Comparison of ENCODE assay signal across 16 cellular contexts in the genomic region with DNA sequence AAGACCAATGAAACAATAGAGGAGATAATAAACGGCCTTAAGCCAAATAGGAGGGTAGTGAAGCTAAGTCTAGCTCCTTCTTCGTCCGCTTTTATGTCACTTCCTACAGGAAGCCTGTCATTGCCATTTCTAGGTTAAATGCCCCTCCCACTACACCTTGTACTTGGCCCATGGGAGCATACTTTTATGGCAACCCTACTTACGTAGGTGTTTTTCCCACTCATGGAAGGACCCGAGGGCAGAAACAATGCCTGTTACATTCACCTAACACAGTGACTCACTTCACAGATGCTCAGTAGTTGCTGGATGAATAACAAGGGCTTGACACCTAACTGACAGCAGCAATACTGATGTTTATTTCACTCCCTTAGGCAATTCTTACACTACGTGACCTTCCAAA. TPM values are rescaled to one million over a fixed set of nuclear protein-coding genes. Genes with fewer than 3 reads are reported as not detected.
DNase-seq lines count a peak whose midpoint lies in the region; ATAC-seq and TF ChIP-seq lines count a peak whose summit lies in the region.
"Had no signal": no experiment of that assay in that cellular context is flagged by ENCODE, and none has a peak within 500 bp of the region (broad histone marks: within the 10 kb centered on the region; RNA-seq: fewer than 3 reads in every experiment).

No MANE protein-coding gene starts in this region.

- peak overlapping the region; percentile 39 for H3K4me3 Mint-ChIP-seq in type B pancreatic cell
- no peak overlapping the region for H3K4me3 Mint-ChIP-seq in activated T-helper 1 cell treated with anti-CD3 and anti-CD28 coated beads, Interleukin-12 subunit alpha, Interleukin-12 subunit beta, Interleukin-2, Interleukin-4 antibody, amounts not matched to agents 30 ng/mL and 10 ng/mL and 1 ng/mL, durations not matched to agents 14 hours and 24 hours and 36 hours
- H3K4me3 Mint-ChIP-seq: activated CD8-positive, alpha-beta T cell treated with anti-CD3 and anti-CD28 coated beads, Interleukin-2, amount 10 ng/mL, durations not matched to agents 7 days and 5 days; endodermal cell had no signal

- H3K27me3 ChIP-seq in heart left ventricle (no peaks in the 10 kb centered on the region), breast epithelium (no peaks in the 10 kb centered on the region), right atrium auricular region (no peaks in the 10 kb centered on the region)
- H3K27me3 ChIP-seq: body of pancreas, tibial artery had no signal

- H3K4me1 Mint-ChIP-seq in type B pancreatic cell (ENCODE audit: unreplicated experiment): peaks cover 21% of the 10 kb centered on the region
- peaks cover 9% of the 10 kb centered on the region for H3K4me1 Mint-ChIP-seq in activated T-helper 1 cell treated with anti-CD3 and anti-CD28 coated beads, Interleukin-12 subunit alpha, Interleukin-12 subunit beta, Interleukin-2, Interleukin-4 antibody, amounts not matched to agents 30 ng/mL and 10 ng/mL and 1 ng/mL, durations not matched to agents 14 hours and 24 hours and 36 hours (ENCODE audit: low read depth)

- no peaks in the 10 kb centered on the region for H3K36me3 ChIP-seq in heart left ventricle
- no peaks in the 10 kb centered on the region for H3K36me3 ChIP-seq in breast epithelium
- H3K36me3 ChIP-seq in right atrium auricular region: no peaks in the 10 kb centered on the region
- H3K36me3 ChIP-seq: tibial artery had no signal

- H3K9me3 ChIP-seq in heart left ventricle: no peaks in the 10 kb centered on the region
- no peaks in the 10 kb centered on the region for H3K9me3 ChIP-seq in breast epithelium
- no peaks in the 10 kb centered on the region for H3K9me3 ChIP-seq in right atrium auricular region
- H3K9me3 ChIP-seq: body of pancreas, tibial artery had no signal

- H3K27ac Mint-ChIP-seq in type B pancreatic cell: peak overlapping the region; percentile 93
- H3K27ac Mint-ChIP-seq in activated T-helper 1 cell treated with anti-CD3 and anti-CD28 coated beads, Interleukin-12 subunit alpha, Interleukin-12 subunit beta, Interleukin-2, Interleukin-4 antibody, amounts not matched to agents 30 ng/mL and 10 ng/mL and 1 ng/mL, durations not matched to agents 14 hours and 24 hours and 36 hours: no peak overlapping the region
- H3K27ac Mint-ChIP-seq: activated CD8-positive, alpha-beta T cell treated with anti-CD3 and anti-CD28 coated beads, Interleukin-2, amount 10 ng/mL, durations not matched to agents 7 days and 5 days; endodermal cell had no signal

- ATAC-seq in heart left ventricle (peak; percentile 57 to 94 (median 75)), Right ventricle myocardium superior (ENCODE audit: poor library complexity) (no peak)
- ATAC-seq: activated CD8-positive, alpha-beta T cell treated with anti-CD3 and anti-CD28 coated beads, Interleukin-2, amount 10 ng/mL, durations not matched to agents 7 days and 5 days; body of pancreas had no signal

- H3K9me3 Mint-ChIP-seq in type B pancreatic cell: no peaks in the 10 kb centered on the region
- no peaks in the 10 kb centered on the region for H3K9me3 Mint-ChIP-seq in activated T-helper 1 cell treated with anti-CD3 and anti-CD28 coated beads, Interleukin-12 subunit alpha, Interleukin-12 subunit beta, Interleukin-2, Interleukin-4 antibody, amounts not matched to agents 30 ng/mL and 10 ng/mL and 1 ng/mL, durations not matched to agents 14 hours and 24 hours and 36 hours
- H3K9me3 Mint-ChIP-seq: endodermal cell had no signal

- H3K4me3 ChIP-seq in heart left ventricle (no peak overlapping the region), breast epithelium (no peak overlapping the region), right atrium auricular region (no peak overlapping the region)
- H3K4me3 ChIP-seq: body of pancreas, tibial artery had no signal

- peak in 1 of 5 donors; percentile 24 for DNase-seq in heart left ventricle
- DNase-seq in Right ventricle myocardium superior: no peak
- DNase-seq in breast epithelium (ENCODE audit: low spot score in 2 of 2): no peak
- no peak for DNase-seq in right atrium auricular region (ENCODE audit: low spot score)
- no peak for DNase-seq in type B pancreatic cell (ENCODE audit: extremely low spot score, unreplicated experiment)
- DNase-seq in activated T-helper 1 cell treated with anti-CD3 and anti-CD28 coated beads, Interleukin-12 subunit alpha, Interleukin-12 subunit beta, Interleukin-2, Interleukin-4 antibody, amounts not matched to agents 30 ng/mL and 10 ng/mL and 1 ng/mL, durations not matched to agents 14 hours and 24 hours and 36 hours (ENCODE audit: low spot score): no peak
- no peak for DNase-seq in NCI-H146 treated with DMSO at 0.1 percent for 48 hours (lab: John Stamatoyannopoulos, UW; ENCODE audit: unreplicated experiment)
- DNase-seq in NCI-H2081 (lab: John Stamatoyannopoulos, UW): no peak
- DNase-seq: activated CD8-positive, alpha-beta T cell treated with anti-CD3 and anti-CD28 coated beads, Interleukin-2, amount 10 ng/mL, durations not matched to agents 7 days and 5 days; activated gamma-delta T cell treated with Interleukin-2 at 50 U/mL for 16 hours; body of pancreas; endodermal cell; NCI-H345; nucleus accumbens; stimulated activated CD4-positive, alpha-beta T cell treated with anti-CD3 and anti-CD28 coated beads, Interleukin-15, amount 100 ng/mL, for 24 hours; tibial artery had no signal

- 55 to 71% (median 60%) methylated on average over 6 of the region's 6 CpGs for WGBS in heart left ventricle, 4 donors

- TF ChIP-seq POLR2A in heart left ventricle (IDR thresholded peaks at IDR 0.05): no peak
- no peak for TF ChIP-seq POLR2A in breast epithelium (IDR thresholded peaks at IDR 0.05)

- H3K27ac ChIP-seq in heart left ventricle (peak overlapping the region in 11 of 12 donors; percentile 4 to 87 (median 58)), breast epithelium (peak overlapping the region; percentile 17 to 63), right atrium auricular region (peak overlapping the region; percentile 54 to 62)
- H3K27ac ChIP-seq: body of pancreas, tibial artery had no signal

- H3K27me3 Mint-ChIP-seq in type B pancreatic cell: peaks cover 4% of the 10 kb centered on the region
- H3K27me3 Mint-ChIP-seq in activated T-helper 1 cell treated with anti-CD3 and anti-CD28 coated beads, Interleukin-12 subunit alpha, Interleukin-12 subunit beta, Interleukin-2, Interleukin-4 antibody, amounts not matched to agents 30 ng/mL and 10 ng/mL and 1 ng/mL, durations not matched to agents 14 hours and 24 hours and 36 hours (ENCODE audit: insufficient read depth): peaks cover 4% of the 10 kb centered on the region

- no peaks in the 10 kb centered on the region for H3K36me3 Mint-ChIP-seq in type B pancreatic cell
- no peaks in the 10 kb centered on the region for H3K36me3 Mint-ChIP-seq in activated T-helper 1 cell treated with anti-CD3 and anti-CD28 coated beads, Interleukin-12 subunit alpha, Interleukin-12 subunit beta, Interleukin-2, Interleukin-4 antibody, amounts not matched to agents 30 ng/mL and 10 ng/mL and 1 ng/mL, durations not matched to agents 14 hours and 24 hours and 36 hours (ENCODE audit: low read depth)

- TF ChIP-seq CTCF in heart left ventricle (IDR thresholded peaks at IDR 0.05) (no peak), breast epithelium (IDR thresholded peaks at IDR 0.05) (no peak), right atrium auricular region (IDR thresholded peaks at IDR 0.05) (no peak), type B pancreatic cell (conservative IDR thresholded peaks at IDR 0.05) (no peak)

- peaks cover 0 to 36% (median 0%) of the 10 kb centered on the region in 12 donors for H3K4me1 ChIP-seq in heart left ventricle
- no peaks in the 10 kb centered on the region for H3K4me1 ChIP-seq in breast epithelium
- no peaks in the 10 kb centered on the region for H3K4me1 ChIP-seq in right atrium auricular region
- H3K4me1 ChIP-seq: body of pancreas, tibial artery had no signal

- intact Hi-C loops in heart left ventricle (cut with DNase I) (no loop called here), Right ventricle myocardium superior (cut with DNase I) (no loop called here), breast epithelium (cut with DNase I; ENCODE audit: low total_unique reads) (no loop called here)
- intact Hi-C loops in activated T-helper 1 cell treated with anti-CD3 and anti-CD28 coated beads, Interleukin-12 subunit alpha, Interleukin-12 subunit beta, Interleukin-2, Interleukin-4 antibody, amounts not matched to agents 30 ng/mL and 10 ng/mL and 1 ng/mL, durations not matched to agents 14 hours and 24 hours and 36 hours (cut with micrococcal nuclease): no loop called here

RNA-seq across cellular contexts. Expression of a gene that starts 44.5 kb away (rescaled TPM):
- 10 to 100 TPM; 10.8 to 16.5 (median 12.5) TPM for total RNA-seq in heart left ventricle
- 10 to 100 TPM in 1 of 2 donors, 1 to 10 TPM in 1; 6.5 to 11.4 TPM for polyA plus RNA-seq in heart left ventricle
- 12.1 TPM for total RNA-seq in Right ventricle myocardium superior
- 10 to 100 TPM in 2 of 3 donors, 1 to 10 TPM in 1; 5.6 to 17.0 (median 12.8) TPM for total RNA-seq in breast epithelium
- total RNA-seq in right atrium auricular region: 10 to 100 TPM in 1 of 2 donors, 1 to 10 TPM in 1; 7.8 to 11.1 TPM
- total RNA-seq in type B pancreatic cell (ENCODE audit: low replicate concordance): 14.5 and 19.1 TPM in 2 replicates
- 16.3 and 21.9 TPM in 2 replicates for total RNA-seq in activated T-helper 1 cell treated with anti-CD3 and anti-CD28 coated beads, Interleukin-12 subunit alpha, Interleukin-12 subunit beta, Interleukin-2, Interleukin-4 antibody, amounts not matched to agents 30 ng/mL and 10 ng/mL and 1 ng/mL, durations not matched to agents 14 hours and 24 hours and 36 hours

RNA-seq across cellular contexts. Expression of a gene that starts 44.6 kb away (rescaled TPM):
- total RNA-seq in heart left ventricle (100 to 1,000 TPM; 112 to 309 (median 169) TPM), Right ventricle myocardium superior (212 TPM), breast epithelium (100 to 1,000 TPM; 101 to 156 (median 153) TPM), right atrium auricular region (100 to 1,000 TPM; 271 to 345 TPM), type B pancreatic cell (ENCODE audit: low replicate concordance) (125 and 128 TPM in 2 replicates)
- polyA plus RNA-seq in heart left ventricle: 100 to 1,000 TPM; 423 to 872 TPM
- 177 and 178 TPM in 2 replicates for total RNA-seq in activated T-helper 1 cell treated with anti-CD3 and anti-CD28 coated beads, Interleukin-12 subunit alpha, Interleukin-12 subunit beta, Interleukin-2, Interleukin-4 antibody, amounts not matched to agents 30 ng/mL and 10 ng/mL and 1 ng/mL, durations not matched to agents 14 hours and 24 hours and 36 hours

RNA-seq across cellular contexts. Expression of a gene that starts 46.9 kb away (rescaled TPM):
- total RNA-seq in heart left ventricle (10 to 100 TPM in 8 of 9 donors, 1 to 10 TPM in 1; 8.2 to 25.2 (median 11.2) TPM), Right ventricle myocardium superior (10.2 TPM), breast epithelium (10 to 100 TPM; 31.2 to 47.2 (median 42.6) TPM), right atrium auricular region (10 to 100 TPM; 11.3 to 14.0 TPM), type B pancreatic cell (ENCODE audit: low replicate concordance) (40.9 and 134 TPM in 2 replicates)
- 10 to 100 TPM in 1 of 2 donors, 1 to 10 TPM in 1; 3.8 to 12.0 TPM for polyA plus RNA-seq in heart left ventricle
- total RNA-seq in activated T-helper 1 cell treated with anti-CD3 and anti-CD28 coated beads, Interleukin-12 subunit alpha, Interleukin-12 subunit beta, Interleukin-2, Interleukin-4 antibody, amounts not matched to agents 30 ng/mL and 10 ng/mL and 1 ng/mL, durations not matched to agents 14 hours and 24 hours and 36 hours: 29.9 and 31.9 TPM in 2 replicates
